ENCODE assay signal across 23 cellular contexts in genomic region chr17:2204393-2204792, GRCh38.
"Had no signal": no experiment of that assay in that cellular context is flagged by ENCODE, and none has a peak within 500 bp of the region (broad histone marks: within the 10 kb centered on the region; RNA-seq: fewer than 3 reads in every experiment).

No MANE protein-coding gene starts in this region.

- H3K27me3 ChIP-seq: colonic mucosa, esophagus squamous epithelium, right atrium auricular region, stomach, thyroid gland had no signal

- H3K4me3 ChIP-seq: colonic mucosa, esophagus squamous epithelium, lung, prostate gland, right atrium auricular region, stomach, thyroid gland had no signal

- H3K27me3 Mint-ChIP-seq: dendritic cell treated with granulocyte-macrophage colony-stimulating factor and Interleukin-4, amounts not matched to agents 40 ng/mL and 50 ng/mL, for 4 days; naive thymus-derived CD4-positive, alpha-beta T cell had no signal

- H3K9me3 ChIP-seq: colonic mucosa, esophagus squamous epithelium, prostate gland, right atrium auricular region, stomach, thyroid gland had no signal

- ATAC-seq: naive thymus-derived CD4-positive, alpha-beta T cell; sciatic nerve; stimulated activated effector memory CD8-positive, alpha-beta T cell treated with anti-CD3 and anti-CD28 coated beads, Interleukin-12 subunit alpha, Interleukin-12 subunit beta, amount 100 ng/mL, for 72 hours had no signal

- H3K27ac Mint-ChIP-seq: dendritic cell treated with granulocyte-macrophage colony-stimulating factor and Interleukin-4, amounts not matched to agents 40 ng/mL and 50 ng/mL, for 4 days; nephron progenitor cell had no signal

- FAIRE-seq: frontal cortex, keratinocyte had no signal

- H3K4me3 Mint-ChIP-seq: dendritic cell treated with granulocyte-macrophage colony-stimulating factor and Interleukin-4, amounts not matched to agents 40 ng/mL and 50 ng/mL, for 4 days; nephron progenitor cell; stimulated activated effector memory CD8-positive, alpha-beta T cell treated with anti-CD3 and anti-CD28 coated beads, Interleukin-12 subunit alpha, Interleukin-12 subunit beta, amount 100 ng/mL, for 72 hours had no signal

- DNase-seq: colonic mucosa; effector memory CD4-positive, alpha-beta T cell; erythroblast; esophagus squamous epithelium; mesenchymal stem cell; midbrain; naive thymus-derived CD4-positive, alpha-beta T cell; nephron progenitor cell; nucleus accumbens; stimulated activated CD4-positive, alpha-beta T cell treated with anti-CD3 and anti-CD28 coated beads, Interleukin-2, amount 100 ng/mL, for 24 hours; stimulated activated CD4-positive, alpha-beta T cell treated with anti-CD3 and anti-CD28 coated beads, Interleukin-4, amount 100 ng/mL, for 24 hours; stimulated activated naive CD4-positive, alpha-beta T cell treated with Interleukin-2 at 50 U/mL for 16 hours; stomach; thyroid gland; trophoblast cell had no signal

- H3K4me1 ChIP-seq: colonic mucosa, prostate gland had no signal

- H3K9me3 Mint-ChIP-seq: dendritic cell treated with granulocyte-macrophage colony-stimulating factor and Interleukin-4, amounts not matched to agents 40 ng/mL and 50 ng/mL, for 4 days; nephron progenitor cell; stimulated activated effector memory CD8-positive, alpha-beta T cell treated with anti-CD3 and anti-CD28 coated beads, Interleukin-12 subunit alpha, Interleukin-12 subunit beta, amount 100 ng/mL, for 72 hours had no signal

- H3K36me3 ChIP-seq: colonic mucosa, prostate gland, right atrium auricular region, thyroid gland had no signal

- H3K27ac ChIP-seq: colonic mucosa, esophagus squamous epithelium, prostate gland, right atrium auricular region, thyroid gland had no signal
